Comparison of ENCODE assay signal across 10 cellular contexts in the genomic region with DNA sequence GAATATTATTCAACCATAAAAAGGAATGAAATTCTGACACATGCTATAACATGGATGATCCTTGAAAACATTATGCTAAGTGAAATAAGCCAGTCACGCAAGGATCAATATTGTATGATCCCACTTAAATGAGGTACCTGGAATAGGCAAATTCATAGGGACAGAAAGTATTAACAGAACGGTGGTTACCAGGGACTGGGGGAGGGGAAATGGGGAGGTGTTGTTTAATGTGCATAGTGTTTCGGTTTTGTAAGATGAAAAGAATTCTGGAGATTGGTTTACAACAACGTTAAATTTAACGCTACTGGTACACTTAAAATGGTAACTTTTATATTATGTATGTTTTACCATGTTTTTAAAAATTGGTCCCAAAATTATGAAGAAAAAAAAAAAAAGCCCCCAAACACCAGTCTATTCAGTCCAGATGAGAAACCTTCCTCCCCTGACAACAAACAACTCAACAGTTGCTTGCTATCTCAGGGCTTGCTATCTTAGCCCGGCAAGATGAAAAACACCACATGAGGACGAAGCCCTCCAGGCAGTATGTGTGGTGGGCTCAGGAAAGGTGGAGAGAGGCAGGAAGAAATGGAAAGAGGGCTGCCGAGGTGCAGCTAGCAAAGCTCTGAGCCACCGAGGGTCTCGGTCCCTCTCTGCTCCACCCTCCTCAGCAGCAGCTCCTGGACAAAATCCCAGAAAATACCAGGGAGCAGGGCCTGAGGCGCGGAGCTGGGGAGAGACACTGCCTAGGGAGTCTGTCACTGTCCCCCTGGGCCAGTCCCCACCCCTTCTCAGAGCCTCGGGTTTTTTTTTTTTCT. TPM values are rescaled to one million over a fixed set of nuclear protein-coding genes. Genes with fewer than 3 reads are reported as not detected.
DNase-seq lines count a peak whose midpoint lies in the region; ATAC-seq and TF ChIP-seq lines count a peak whose summit lies in the region.
"Had no signal": no experiment of that assay in that cellular context is flagged by ENCODE, and none has a peak within 500 bp of the region (broad histone marks: within the 10 kb centered on the region; RNA-seq: fewer than 3 reads in every experiment).

No MANE protein-coding gene starts in this region.

- in situ Hi-C loops in transverse colon (cut with MboI; ENCODE audit: low pct_ligation_motif_present in 1 of 4, low pct_unique_long_range_greater_than_20kb in 1 of 4, low sequenced_read_pairs in 3 of 4) = no loop called here

- no peak for TF ChIP-seq CTCF in brain (conservative IDR thresholded peaks at IDR 0.05)
- TF ChIP-seq CTCF in transverse colon (IDR thresholded peaks at IDR 0.05) = no peak

- peaks cover 61% of the 10 kb centered on the region for H3K36me3 Mint-ChIP-seq in activated naive CD4-positive, alpha-beta T cell treated with anti-CD3 and anti-CD28 coated beads, Interleukin-2, amount 10 ng/mL, durations not matched to agents 7 days and 5 days
- peaks cover 36% of the 10 kb centered on the region for H3K36me3 Mint-ChIP-seq in brain

- peaks cover 76% of the 10 kb centered on the region for H3K4me1 Mint-ChIP-seq in activated naive CD4-positive, alpha-beta T cell treated with anti-CD3 and anti-CD28 coated beads, Interleukin-2, amount 10 ng/mL, durations not matched to agents 7 days and 5 days
- H3K4me1 Mint-ChIP-seq in brain = peaks cover 77% of the 10 kb centered on the region

- 41 to 53% methylated on average over 8 to 13 of the region's 13 CpGs for WGBS in transverse colon (ENCODE audit: low coverage in 1 of 2), 2 donors

- H3K27me3 ChIP-seq in mucosa of stomach (ENCODE audit: control insufficient read depth, insufficient read depth, low read length) = no peaks in the 10 kb centered on the region
- H3K27me3 ChIP-seq in transverse colon = no peaks in the 10 kb centered on the region

- no peak for TF ChIP-seq POLR2A in transverse colon (IDR thresholded peaks at IDR 0.05)

- peaks cover 48% of the 10 kb centered on the region for H3K4me1 ChIP-seq in mucosa of stomach (ENCODE audit: control insufficient read depth, insufficient read depth, low read length)
- peaks cover 37 to 94% (median 61%) of the 10 kb centered on the region in 4 donors for H3K4me1 ChIP-seq in transverse colon

- intact Hi-C loops in transverse colon (cut with DNase I; ENCODE audit: low total_unique reads) = no loop called here

- no peak for TF ChIP-seq EP300 in transverse colon (IDR thresholded peaks at IDR 0.05; ENCODE audit: low read depth)

- peaks cover 4% of the 10 kb centered on the region for H3K27me3 Mint-ChIP-seq in activated naive CD4-positive, alpha-beta T cell treated with anti-CD3 and anti-CD28 coated beads, Interleukin-2, amount 10 ng/mL, durations not matched to agents 7 days and 5 days
- no peaks in the 10 kb centered on the region for H3K27me3 Mint-ChIP-seq in brain

- H3K36me3 ChIP-seq in mucosa of stomach (ENCODE audit: control insufficient read depth, insufficient read depth, low read length) (peaks cover 16% of the 10 kb centered on the region), transverse colon (peaks cover 0 to 11% (median 2%) of the 10 kb centered on the region in 4 donors)

- CTCF ChIA-PET in activated naive CD4-positive, alpha-beta T cell treated with anti-CD3 and anti-CD28 coated beads, Interleukin-2, amount 10 ng/mL, durations not matched to agents 7 days and 5 days (lab: Charles Lee) = interaction anchor here (1.3 to 29.1 kb wide), 7 partner anchors 10 to 35 kb away, joined by 3 to 1108 read pairs (median 9); no protein-coding TSS in a partner anchor

- no peak overlapping the region for H3K4me3 ChIP-seq in mucosa of stomach (ENCODE audit: low read length)
- peak overlapping the region in 1 of 4 donors; percentile 17 for H3K4me3 ChIP-seq in transverse colon

- peak overlapping the region; percentile 92 for H3K27ac Mint-ChIP-seq in activated naive CD4-positive, alpha-beta T cell treated with anti-CD3 and anti-CD28 coated beads, Interleukin-2, amount 10 ng/mL, durations not matched to agents 7 days and 5 days
- H3K27ac Mint-ChIP-seq in brain = peak overlapping the region; percentile 98 to 100 (median 99)

- no peaks in the 10 kb centered on the region for H3K9me3 Mint-ChIP-seq in activated naive CD4-positive, alpha-beta T cell treated with anti-CD3 and anti-CD28 coated beads, Interleukin-2, amount 10 ng/mL, durations not matched to agents 7 days and 5 days
- H3K9me3 Mint-ChIP-seq in brain = no peaks in the 10 kb centered on the region

- no peak for ATAC-seq in HG03378 (IDR thresholded peaks at IDR 0.05; ENCODE audit: unreplicated experiment)

- H3K4me3 Mint-ChIP-seq in activated naive CD4-positive, alpha-beta T cell treated with anti-CD3 and anti-CD28 coated beads, Interleukin-2, amount 10 ng/mL, durations not matched to agents 7 days and 5 days = peak overlapping the region; percentile 68
- peak overlapping the region; percentile 81 to 87 (median 83) for H3K4me3 Mint-ChIP-seq in brain

- peak overlapping the region; percentile 24 for H3K9ac ChIP-seq in mucosa of stomach (ENCODE audit: low read length)

- no peaks in the 10 kb centered on the region for H3K9me3 ChIP-seq in mucosa of stomach (ENCODE audit: control insufficient read depth, low read length)
- H3K9me3 ChIP-seq in transverse colon = no peaks in the 10 kb centered on the region

- peak overlapping the region; percentile 84 to 93 (median 90) for H3K27ac ChIP-seq in transverse colon

- DNase-seq in activated naive CD4-positive, alpha-beta T cell treated with anti-CD3 and anti-CD28 coated beads, Interleukin-2, amount 10 ng/mL, durations not matched to agents 7 days and 5 days = peak; percentile 55
- no peak for DNase-seq in activated naive CD4-positive, alpha-beta T cell (lab: John Stamatoyannopoulos, UW)
- no peak for DNase-seq in transverse colon
- DNase-seq in glomerular visceral epithelial cell (ENCODE audit: extremely low spot score) = no peak
- no peak for DNase-seq in NCI-H526 (lab: John Stamatoyannopoulos, UW)
- DNase-seq: GOT3, NCI-H146 had no signal

RNA-seq across cellular contexts. Expression of a gene that starts 8.5 kb away (rescaled TPM):
- polyA plus RNA-seq in brain (ENCODE audit: insufficient read depth, low read depth, low replicate concordance) = 14.4 TPM
- total RNA-seq in transverse colon = 10 to 100 TPM; 12.5 to 46.8 (median 24.4) TPM

RNA-seq across cellular contexts. Expression of a gene that starts 43.6 kb away (rescaled TPM):
- 11.4 TPM for polyA plus RNA-seq in brain (ENCODE audit: insufficient read depth, low read depth, low replicate concordance)
- under 1 TPM in 2 of 4 donors, not detected in 2; 0.32 to 0.41 TPM for total RNA-seq in transverse colon
